In the genomic region with DNA sequence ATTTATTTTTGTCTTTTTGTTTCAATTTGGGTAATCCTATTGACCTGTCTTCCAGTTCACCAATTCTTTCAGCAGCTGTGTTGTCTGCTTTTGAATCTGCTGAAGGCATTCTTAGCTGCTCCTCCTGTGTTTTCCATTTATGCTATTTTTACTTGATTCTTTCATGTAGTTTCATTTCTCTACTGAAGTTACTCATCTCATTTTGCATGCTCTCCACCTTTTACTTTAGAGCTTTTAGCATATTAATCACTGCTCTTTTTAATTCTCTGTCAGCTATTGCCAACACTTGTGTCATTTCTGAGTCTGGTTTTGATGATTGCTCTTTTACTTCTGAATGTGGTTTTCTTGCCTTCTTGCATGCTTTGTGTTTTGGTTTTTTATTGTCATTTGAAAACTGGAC, we compare ENCODE assay signal across 26 cellular contexts.
DNase-seq lines count a peak whose midpoint lies in the region; ATAC-seq, FAIRE-seq and TF ChIP-seq lines count a peak whose summit lies in the region.
"Had no signal": no experiment of that assay in that cellular context is flagged by ENCODE, and none has a peak within 500 bp of the region (broad histone marks: within the 10 kb centered on the region; RNA-seq: fewer than 3 reads in every experiment).

No MANE protein-coding gene starts in this region.

- H3K36me3 ChIP-seq in GM06990 (ENCODE audit: control insufficient read depth, insufficient read depth, low read length) (no peaks in the 10 kb centered on the region), MM.1S (replicated peaks; ENCODE audit: insufficient read depth, low read length) (no peaks in the 10 kb centered on the region), astrocyte (ENCODE audit: insufficient read depth, low read length) (no peaks in the 10 kb centered on the region)
- H3K36me3 ChIP-seq: ascending aorta, esophagus squamous epithelium, gastrocnemius medialis had no signal

- H3K27ac ChIP-seq in MM.1S (ENCODE audit: low read length), result peak overlapping the region; percentile 82
- no peak overlapping the region for H3K27ac ChIP-seq in astrocyte (ENCODE audit: low read depth, low read length)
- H3K27ac ChIP-seq in caudate nucleus (ENCODE audit: low read depth, low read length), result no peak overlapping the region
- H3K27ac ChIP-seq: ascending aorta; BLaER1 treated with 17β-estradiol and CSF1 and Interleukin-3, amounts not matched to agents 10 nM and 100 nM; esophagus squamous epithelium; gastrocnemius medialis; skin epidermis had no signal

- H3K9me2 ChIP-seq in MM.1S (replicated peaks; ENCODE audit: insufficient read depth, low read length), result no peaks in the 10 kb centered on the region

- H4K20me1 ChIP-seq in MM.1S (ENCODE audit: insufficient read depth, low read length) (no peaks in the 10 kb centered on the region), astrocyte (ENCODE audit: insufficient read depth, low read length) (no peaks in the 10 kb centered on the region)
- H4K20me1 ChIP-seq: BLaER1 treated with 17β-estradiol and CSF1 and Interleukin-3, amounts not matched to agents 10 nM and 100 nM had no signal

- intact Hi-C loops in posterior cingulate gyrus (cut with DNase I), result no loop called here

- peak overlapping the region; percentile 34; the same call in 1 of the 2 replicates for H3K9ac ChIP-seq in MM.1S (ENCODE audit: low read length)
- no peak overlapping the region for H3K9ac ChIP-seq in astrocyte (ENCODE audit: low read length)
- H3K9ac ChIP-seq: BLaER1 treated with 17β-estradiol and CSF1 and Interleukin-3, amounts not matched to agents 10 nM and 100 nM had no signal

- H3K4me3 Mint-ChIP-seq in astrocyte (ENCODE audit: unreplicated experiment), result no peak overlapping the region
- H3K4me3 Mint-ChIP-seq: activated naive CD4-positive, alpha-beta T cell treated with anti-CD3 and anti-CD28 coated beads, Interleukin-2, amount 50 U/mL, for 24 hours; central memory CD8-positive, alpha-beta T cell; dendritic cell treated with granulocyte-macrophage colony-stimulating factor and Interleukin-4, amounts not matched to agents 40 ng/mL and 50 ng/mL, for 4 days; natural killer cell treated with Interleukin-12 subunit alpha and Interleukin-12 subunit beta and Interleukin-15 and Interleukin-18, amount 100 ng/mL, for 72 hours; type B pancreatic cell had no signal

- FAIRE-seq in astrocyte (lab: Jason Lieb, UNC), result no peak
- FAIRE-seq: H1 had no signal

- DNase-seq in AG10803 (ENCODE audit: low read depth) (peak; percentile 18), GM06990 (ENCODE audit: extremely low read depth, insufficient read length) (peak; percentile 7), MM.1S (peak; percentile 73), astrocyte (ENCODE audit: low read depth) (peak; percentile 2), posterior cingulate gyrus (no peak), caudate nucleus (lab: John Stamatoyannopoulos, UW) (no peak)
- DNase-seq: activated CD4-positive, CD25-positive, alpha-beta regulatory T cell treated with anti-CD3 and anti-CD28 coated beads, Interleukin-2, amount 50 U/mL, for 72 hours; COR-L47; esophagus squamous epithelium; gastrocnemius medialis; NCI-H1105 treated with DMSO at 0.1 percent for 48 hours; NCI-H2029 treated with DMSO at 0.1 percent for 48 hours; NCI-H2227 treated with DMSO at 0.1 percent for 48 hours; retina; stimulated activated CD8-positive, alpha-beta memory T cell treated with anti-CD3 and anti-CD28 coated beads, Interleukin-4, amount 100 ng/mL, for 48 hours had no signal

- no peaks in the 10 kb centered on the region for H3K4me1 Mint-ChIP-seq in astrocyte (ENCODE audit: low read depth, unreplicated experiment)
- H3K4me1 Mint-ChIP-seq: central memory CD8-positive, alpha-beta T cell had no signal

- H3K36me3 Mint-ChIP-seq in astrocyte (ENCODE audit: low read depth, unreplicated experiment), result no peaks in the 10 kb centered on the region
- H3K36me3 Mint-ChIP-seq: type B pancreatic cell had no signal

- H3K4me1 ChIP-seq in MM.1S (ENCODE audit: low read length), result peaks cover 25% of the 10 kb centered on the region
- no peaks in the 10 kb centered on the region for H3K4me1 ChIP-seq in astrocyte (ENCODE audit: insufficient read depth, low read length)
- H3K4me1 ChIP-seq: ascending aorta; BLaER1 treated with 17β-estradiol and CSF1 and Interleukin-3, amounts not matched to agents 10 nM and 100 nM; esophagus squamous epithelium; gastrocnemius medialis had no signal

- H3K27ac Mint-ChIP-seq in astrocyte (ENCODE audit: unreplicated experiment), result no peak overlapping the region
- H3K27ac Mint-ChIP-seq: activated naive CD4-positive, alpha-beta T cell treated with anti-CD3 and anti-CD28 coated beads, Interleukin-2, amount 50 U/mL, for 24 hours; dendritic cell treated with granulocyte-macrophage colony-stimulating factor and Interleukin-4, amounts not matched to agents 40 ng/mL and 50 ng/mL, for 4 days; natural killer cell treated with Interleukin-12 subunit alpha and Interleukin-12 subunit beta and Interleukin-15 and Interleukin-18, amount 100 ng/mL, for 72 hours; type B pancreatic cell had no signal

- H3K9me3 ChIP-seq in MM.1S (replicated peaks; ENCODE audit: insufficient read depth, low read length) (no peaks in the 10 kb centered on the region), astrocyte (ENCODE audit: insufficient read depth, low read depth, low read length) (no peaks in the 10 kb centered on the region)
- H3K9me3 ChIP-seq: ascending aorta, esophagus squamous epithelium had no signal

- H3K27me3 ChIP-seq in GM06990 (replicated peaks; ENCODE audit: control insufficient read depth, insufficient read depth, low read length), result no peaks in the 10 kb centered on the region
- no peaks in the 10 kb centered on the region for H3K27me3 ChIP-seq in MM.1S (replicated peaks; ENCODE audit: insufficient read depth, low read length)
- H3K27me3 ChIP-seq in astrocyte (ENCODE audit: insufficient read depth, low read length), result no peaks in the 10 kb centered on the region
- H3K27me3 ChIP-seq: ascending aorta; BLaER1 treated with 17β-estradiol and CSF1 and Interleukin-3, amounts not matched to agents 10 nM and 100 nM; esophagus squamous epithelium; gastrocnemius medialis had no signal

- TF ChIP-seq CTCF in AG10803 (conservative IDR thresholded peaks at IDR 0.05; ENCODE audit: low read length), result no peak
- TF ChIP-seq CTCF in GM06990 (IDR thresholded peaks at IDR 0.05; ENCODE audit: insufficient read depth, low read length, poor library complexity, severe bottlenecking), result no peak
- TF ChIP-seq CTCF in MM.1S (IDR thresholded peaks at IDR 0.05; ENCODE audit: low read length), result no peak
- no peak for TF ChIP-seq CTCF in astrocyte (IDR thresholded peaks at IDR 0.05; ENCODE audit: insufficient read depth, low read depth, low read length)

- no peak for ATAC-seq in HG03520 (IDR thresholded peaks at IDR 0.05; ENCODE audit: unreplicated experiment)
- ATAC-seq: gastrocnemius medialis; natural killer cell treated with Interleukin-12 subunit alpha and Interleukin-12 subunit beta and Interleukin-15 and Interleukin-18, amount 100 ng/mL, for 72 hours had no signal

- peak overlapping the region; percentile 26; the same call in 1 of the 2 replicates for H2AFZ ChIP-seq in MM.1S (ENCODE audit: low read length)
- no peak overlapping the region for H2AFZ ChIP-seq in astrocyte (ENCODE audit: low read depth, low read length)

- no peaks in the 10 kb centered on the region for H3K79me2 ChIP-seq in MM.1S (ENCODE audit: low read length)
- no peaks in the 10 kb centered on the region for H3K79me2 ChIP-seq in astrocyte (ENCODE audit: insufficient read depth, low read length)

- no peaks in the 10 kb centered on the region for H3K9me3 Mint-ChIP-seq in astrocyte (ENCODE audit: unreplicated experiment)
- H3K9me3 Mint-ChIP-seq: central memory CD8-positive, alpha-beta T cell; type B pancreatic cell had no signal

- H3K27me3 Mint-ChIP-seq in astrocyte (ENCODE audit: low read depth, unreplicated experiment), result peaks cover 2% of the 10 kb centered on the region
- H3K27me3 Mint-ChIP-seq: type B pancreatic cell had no signal

- peak overlapping the region; percentile 40 for H3K4me2 ChIP-seq in MM.1S (ENCODE audit: low read depth, low read length)
- no peak overlapping the region for H3K4me2 ChIP-seq in astrocyte (ENCODE audit: low read length)
- H3K4me2 ChIP-seq: BLaER1 treated with 17β-estradiol and CSF1 and Interleukin-3, amounts not matched to agents 10 nM and 100 nM had no signal

- no peak overlapping the region for H3K4me3 ChIP-seq in AG10803 (ENCODE audit: low read length)
- no peak overlapping the region for H3K4me3 ChIP-seq in GM06990 (replicated peaks; ENCODE audit: low read depth, low read length)
- no peak overlapping the region for H3K4me3 ChIP-seq in MM.1S (ENCODE audit: low read length)
- no peak overlapping the region for H3K4me3 ChIP-seq in astrocyte (ENCODE audit: insufficient read depth, low read depth, low read length)
- H3K4me3 ChIP-seq: ascending aorta; BLaER1 treated with 17β-estradiol and CSF1 and Interleukin-3, amounts not matched to agents 10 nM and 100 nM; esophagus squamous epithelium; gastrocnemius medialis; lung; skin epidermis had no signal

- H3F3A ChIP-seq in MM.1S (ENCODE audit: insufficient read depth, low read length), result peaks cover 9% of the 10 kb centered on the region

Comparison
In these comparisons a context has a peak if more than half of its experiments do, and no peak if none do; other contexts are left out.
1. DNase-seq: peak in AG10803 (single experiment), GM06990 (single experiment), MM.1S (single experiment) and astrocyte (single experiment); none in posterior cingulate gyrus (0 of 10) and caudate nucleus (0 of 61).